Comparison of ENCODE assay signal across 1 cellular context in the genomic region with DNA sequence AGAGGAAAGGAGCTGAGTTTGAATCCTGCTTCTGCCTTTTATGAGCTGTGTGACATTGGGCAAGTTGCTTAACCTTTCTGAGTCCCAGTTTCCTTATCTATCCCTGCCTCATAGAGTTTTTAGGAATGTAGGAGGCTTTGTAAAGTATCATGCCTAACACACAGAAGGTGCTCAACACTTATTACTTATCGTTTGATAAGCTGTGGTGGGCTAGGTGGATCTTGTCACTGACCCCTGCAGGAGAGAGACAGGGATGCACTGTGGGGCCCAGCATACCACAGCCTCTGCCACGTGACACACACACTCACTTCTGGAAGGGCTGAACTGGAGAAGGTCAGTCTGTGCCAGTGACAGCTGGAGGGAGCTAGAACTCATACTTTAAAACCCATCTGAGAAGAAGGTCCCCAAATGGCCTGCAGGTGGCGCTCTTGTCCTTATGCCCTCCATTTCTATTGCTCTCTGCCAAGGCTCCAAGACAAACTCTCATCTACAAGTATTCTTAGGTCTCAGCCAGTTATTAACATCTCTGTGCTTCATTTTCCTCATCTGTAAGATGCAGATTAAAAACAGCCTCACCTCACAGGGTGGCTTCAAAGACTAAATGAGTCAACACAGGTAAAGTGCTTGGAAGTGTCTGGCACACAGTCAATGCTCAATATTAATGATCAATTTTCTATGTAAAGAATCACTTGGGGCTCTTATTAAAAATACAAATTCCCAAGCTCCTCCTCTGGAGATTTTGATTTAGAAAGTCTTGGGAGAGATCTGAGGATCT.
TF ChIP-seq lines count a peak whose summit lies in the region.

No MANE protein-coding gene starts in this region.

TF ChIP-seq in K562, 482 proteins besides CTCF, POLR2A, EP300 and RAD21 (continued from another document):
- TF ChIP-seq, protein P1, sequence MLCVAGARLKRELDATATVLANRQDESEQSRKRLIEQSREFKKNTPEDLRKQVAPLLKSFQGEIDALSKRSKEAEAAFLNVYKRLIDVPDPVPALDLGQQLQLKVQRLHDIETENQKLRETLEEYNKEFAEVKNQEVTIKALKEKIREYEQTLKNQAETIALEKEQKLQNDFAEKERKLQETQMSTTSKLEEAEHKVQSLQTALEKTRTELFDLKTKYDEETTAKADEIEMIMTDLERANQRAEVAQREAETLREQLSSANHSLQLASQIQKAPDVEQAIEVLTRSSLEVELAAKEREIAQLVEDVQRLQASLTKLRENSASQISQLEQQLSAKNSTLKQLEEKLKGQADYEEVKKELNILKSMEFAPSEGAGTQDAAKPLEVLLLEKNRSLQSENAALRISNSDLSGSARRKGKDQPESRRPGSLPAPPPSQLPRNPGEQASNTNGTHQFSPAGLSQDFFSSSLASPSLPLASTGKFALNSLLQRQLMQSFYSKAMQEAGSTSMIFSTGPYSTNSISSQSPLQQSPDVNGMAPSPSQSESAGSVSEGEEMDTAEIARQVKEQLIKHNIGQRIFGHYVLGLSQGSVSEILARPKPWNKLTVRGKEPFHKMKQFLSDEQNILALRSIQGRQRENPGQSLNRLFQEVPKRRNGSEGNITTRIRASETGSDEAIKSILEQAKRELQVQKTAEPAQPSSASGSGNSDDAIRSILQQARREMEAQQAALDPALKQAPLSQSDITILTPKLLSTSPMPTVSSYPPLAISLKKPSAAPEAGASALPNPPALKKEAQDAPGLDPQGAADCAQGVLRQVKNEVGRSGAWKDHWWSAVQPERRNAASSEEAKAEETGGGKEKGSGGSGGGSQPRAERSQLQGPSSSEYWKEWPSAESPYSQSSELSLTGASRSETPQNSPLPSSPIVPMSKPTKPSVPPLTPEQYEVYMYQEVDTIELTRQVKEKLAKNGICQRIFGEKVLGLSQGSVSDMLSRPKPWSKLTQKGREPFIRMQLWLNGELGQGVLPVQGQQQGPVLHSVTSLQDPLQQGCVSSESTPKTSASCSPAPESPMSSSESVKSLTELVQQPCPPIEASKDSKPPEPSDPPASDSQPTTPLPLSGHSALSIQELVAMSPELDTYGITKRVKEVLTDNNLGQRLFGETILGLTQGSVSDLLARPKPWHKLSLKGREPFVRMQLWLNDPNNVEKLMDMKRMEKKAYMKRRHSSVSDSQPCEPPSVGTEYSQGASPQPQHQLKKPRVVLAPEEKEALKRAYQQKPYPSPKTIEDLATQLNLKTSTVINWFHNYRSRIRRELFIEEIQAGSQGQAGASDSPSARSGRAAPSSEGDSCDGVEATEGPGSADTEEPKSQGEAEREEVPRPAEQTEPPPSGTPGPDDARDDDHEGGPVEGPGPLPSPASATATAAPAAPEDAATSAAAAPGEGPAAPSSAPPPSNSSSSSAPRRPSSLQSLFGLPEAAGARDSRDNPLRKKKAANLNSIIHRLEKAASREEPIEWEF (CRISPR knock-in tag; IDR thresholded peaks at IDR 0.05): no peak
- TF ChIP-seq, protein P2, sequence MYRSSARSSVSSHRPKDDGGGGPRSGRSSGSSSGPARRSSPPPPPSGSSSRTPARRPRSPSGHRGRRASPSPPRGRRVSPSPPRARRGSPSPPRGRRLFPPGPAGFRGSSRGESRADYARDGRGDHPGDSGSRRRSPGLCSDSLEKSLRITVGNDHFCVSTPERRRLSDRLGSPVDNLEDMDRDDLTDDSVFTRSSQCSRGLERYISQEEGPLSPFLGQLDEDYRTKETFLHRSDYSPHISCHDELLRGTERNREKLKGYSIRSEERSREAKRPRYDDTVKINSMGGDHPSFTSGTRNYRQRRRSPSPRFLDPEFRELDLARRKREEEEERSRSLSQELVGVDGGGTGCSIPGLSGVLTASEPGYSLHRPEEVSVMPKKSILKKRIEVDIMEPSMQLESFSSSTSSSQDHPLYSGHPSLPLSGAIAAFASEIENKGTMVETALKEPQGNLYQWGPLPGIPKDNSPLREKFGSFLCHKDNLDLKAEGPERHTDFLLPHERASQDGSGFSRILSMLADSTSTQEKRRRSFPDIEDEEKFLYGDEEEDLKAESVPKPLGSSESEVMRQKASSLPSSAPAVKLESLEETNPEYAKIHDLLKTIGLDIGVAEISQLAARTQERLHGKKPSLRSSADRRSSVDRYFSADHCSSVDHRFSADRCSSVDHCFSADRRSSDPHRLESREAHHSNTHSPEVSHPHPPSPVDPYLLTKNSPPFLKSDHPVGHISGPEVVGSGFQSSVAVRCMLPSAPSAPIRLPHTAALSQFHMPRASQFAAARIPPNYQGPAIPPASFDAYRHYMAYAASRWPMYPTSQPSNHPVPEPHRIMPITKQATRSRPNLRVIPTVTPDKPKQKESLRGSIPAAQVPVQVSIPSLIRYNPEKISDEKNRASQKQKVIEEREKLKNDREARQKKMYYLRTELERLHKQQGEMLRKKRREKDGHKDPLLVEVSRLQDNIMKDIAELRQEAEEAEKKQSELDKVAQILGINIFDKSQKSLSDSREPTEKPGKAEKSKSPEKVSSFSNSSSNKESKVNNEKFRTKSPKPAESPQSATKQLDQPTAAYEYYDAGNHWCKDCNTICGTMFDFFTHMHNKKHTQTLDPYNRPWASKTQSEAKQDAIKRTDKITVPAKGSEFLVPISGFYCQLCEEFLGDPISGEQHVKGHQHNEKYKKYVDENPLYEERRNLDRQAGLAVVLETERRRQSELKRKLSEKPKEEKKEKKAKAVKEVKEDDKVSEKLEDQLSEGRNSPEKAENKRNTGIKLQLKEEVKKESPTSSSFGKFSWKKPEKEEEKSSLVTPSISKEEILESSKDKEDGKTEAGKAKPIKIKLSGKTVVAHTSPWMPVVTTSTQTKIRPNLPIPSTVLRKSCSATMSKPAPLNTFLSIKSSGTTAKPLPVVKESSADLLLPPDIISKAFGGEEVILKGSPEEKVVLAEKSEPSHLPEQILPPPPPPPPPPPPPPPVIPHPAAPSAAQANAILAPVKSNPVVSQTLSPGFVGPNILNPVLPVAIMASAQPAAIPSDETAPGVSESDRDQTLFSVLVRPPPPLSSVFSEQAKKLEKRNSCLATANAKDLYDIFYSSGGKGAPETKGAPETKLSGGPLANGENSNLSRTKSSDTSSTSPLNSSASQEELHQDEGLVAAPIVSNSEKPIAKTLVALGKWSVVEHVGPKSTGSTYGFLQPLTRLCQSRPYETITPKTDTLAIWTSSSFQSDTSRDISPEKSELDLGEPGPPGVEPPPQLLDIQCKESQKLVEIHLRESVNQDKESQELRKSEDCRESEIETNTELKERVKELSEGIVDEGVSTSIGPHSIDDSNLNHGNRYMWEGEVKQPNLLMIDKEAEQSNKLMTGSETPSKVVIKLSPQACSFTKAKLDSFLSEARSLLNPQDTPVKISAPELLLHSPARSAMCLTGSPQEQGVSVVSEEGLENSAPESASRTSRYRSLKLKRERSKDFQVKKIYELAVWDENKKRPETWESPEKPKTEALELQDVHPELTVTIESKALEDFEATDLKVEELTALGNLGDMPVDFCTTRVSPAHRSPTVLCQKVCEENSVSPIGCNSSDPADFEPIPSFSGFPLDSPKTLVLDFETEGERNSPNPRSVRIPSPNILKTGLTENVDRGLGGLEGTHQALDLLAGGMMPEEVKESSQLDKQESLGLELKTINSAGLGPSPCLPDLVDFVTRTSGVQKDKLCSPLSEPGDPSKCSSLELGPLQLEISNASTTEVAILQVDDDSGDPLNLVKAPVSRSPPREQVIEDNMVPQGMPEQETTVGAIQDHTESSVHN (IDR thresholded peaks at IDR 0.05; ENCODE audit: borderline replicate concordance in 1 of 2, low read depth in 1 of 2): no peak
- TF ChIP-seq SAFB2 (IDR thresholded peaks at IDR 0.05; ENCODE audit: borderline replicate concordance, low read depth, low read length, severe bottlenecking) (no peak), MCM3 (IDR thresholded peaks at IDR 0.05) (no peak), STAT5A (IDR thresholded peaks at IDR 0.05; ENCODE audit: borderline replicate concordance, low read length) (no peak), CTBP1 (IDR thresholded peaks at IDR 0.05; ENCODE audit: borderline replicate concordance) (peak; percentile 19; the same call in 1 of the 2 replicates), ESRRA (IDR thresholded peaks at IDR 0.05; ENCODE audit: borderline replicate concordance, low read depth) (peak; percentile 70; the same call in 1 of the 2 replicates), SNRNP70 (optimal IDR thresholded peaks at IDR 0.05; ENCODE audit: low read depth, low read length) (no peak)
- TF ChIP-seq, protein P3, sequence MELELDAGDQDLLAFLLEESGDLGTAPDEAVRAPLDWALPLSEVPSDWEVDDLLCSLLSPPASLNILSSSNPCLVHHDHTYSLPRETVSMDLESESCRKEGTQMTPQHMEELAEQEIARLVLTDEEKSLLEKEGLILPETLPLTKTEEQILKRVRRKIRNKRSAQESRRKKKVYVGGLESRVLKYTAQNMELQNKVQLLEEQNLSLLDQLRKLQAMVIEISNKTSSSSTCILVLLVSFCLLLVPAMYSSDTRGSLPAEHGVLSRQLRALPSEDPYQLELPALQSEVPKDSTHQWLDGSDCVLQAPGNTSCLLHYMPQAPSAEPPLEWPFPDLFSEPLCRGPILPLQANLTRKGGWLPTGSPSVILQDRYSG (tag; conservative IDR thresholded peaks at IDR 0.05; ENCODE audit: low read depth): no peak
- TF ChIP-seq, protein P4, sequence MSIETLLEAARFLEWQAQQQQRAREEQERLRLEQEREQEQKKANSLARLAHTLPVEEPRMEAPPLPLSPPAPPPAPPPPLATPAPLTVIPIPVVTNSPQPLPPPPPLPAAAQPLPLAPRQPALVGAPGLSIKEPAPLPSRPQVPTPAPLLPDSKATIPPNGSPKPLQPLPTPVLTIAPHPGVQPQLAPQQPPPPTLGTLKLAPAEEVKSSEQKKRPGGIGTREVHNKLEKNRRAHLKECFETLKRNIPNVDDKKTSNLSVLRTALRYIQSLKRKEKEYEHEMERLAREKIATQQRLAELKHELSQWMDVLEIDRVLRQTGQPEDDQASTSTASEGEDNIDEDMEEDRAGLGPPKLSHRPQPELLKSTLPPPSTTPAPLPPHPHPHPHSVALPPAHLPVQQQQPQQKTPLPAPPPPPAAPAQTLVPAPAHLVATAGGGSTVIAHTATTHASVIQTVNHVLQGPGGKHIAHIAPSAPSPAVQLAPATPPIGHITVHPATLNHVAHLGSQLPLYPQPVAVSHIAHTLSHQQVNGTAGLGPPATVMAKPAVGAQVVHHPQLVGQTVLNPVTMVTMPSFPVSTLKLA (conservative IDR thresholded peaks at IDR 0.05): peak; percentile 24 to 47; a peak in 1 of 4 replicates
- TF ChIP-seq, protein P5, sequence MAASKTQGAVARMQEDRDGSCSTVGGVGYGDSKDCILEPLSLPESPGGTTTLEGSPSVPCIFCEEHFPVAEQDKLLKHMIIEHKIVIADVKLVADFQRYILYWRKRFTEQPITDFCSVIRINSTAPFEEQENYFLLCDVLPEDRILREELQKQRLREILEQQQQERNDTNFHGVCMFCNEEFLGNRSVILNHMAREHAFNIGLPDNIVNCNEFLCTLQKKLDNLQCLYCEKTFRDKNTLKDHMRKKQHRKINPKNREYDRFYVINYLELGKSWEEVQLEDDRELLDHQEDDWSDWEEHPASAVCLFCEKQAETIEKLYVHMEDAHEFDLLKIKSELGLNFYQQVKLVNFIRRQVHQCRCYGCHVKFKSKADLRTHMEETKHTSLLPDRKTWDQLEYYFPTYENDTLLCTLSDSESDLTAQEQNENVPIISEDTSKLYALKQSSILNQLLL (CRISPR knock-in tag; IDR thresholded peaks at IDR 0.05; ENCODE audit: borderline replicate concordance): no peak
- TF ChIP-seq, protein P6, sequence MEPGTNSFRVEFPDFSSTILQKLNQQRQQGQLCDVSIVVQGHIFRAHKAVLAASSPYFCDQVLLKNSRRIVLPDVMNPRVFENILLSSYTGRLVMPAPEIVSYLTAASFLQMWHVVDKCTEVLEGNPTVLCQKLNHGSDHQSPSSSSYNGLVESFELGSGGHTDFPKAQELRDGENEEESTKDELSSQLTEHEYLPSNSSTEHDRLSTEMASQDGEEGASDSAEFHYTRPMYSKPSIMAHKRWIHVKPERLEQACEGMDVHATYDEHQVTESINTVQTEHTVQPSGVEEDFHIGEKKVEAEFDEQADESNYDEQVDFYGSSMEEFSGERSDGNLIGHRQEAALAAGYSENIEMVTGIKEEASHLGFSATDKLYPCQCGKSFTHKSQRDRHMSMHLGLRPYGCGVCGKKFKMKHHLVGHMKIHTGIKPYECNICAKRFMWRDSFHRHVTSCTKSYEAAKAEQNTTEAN (CRISPR knock-in tag; IDR thresholded peaks at IDR 0.05): no peak
- TF ChIP-seq, protein P7, sequence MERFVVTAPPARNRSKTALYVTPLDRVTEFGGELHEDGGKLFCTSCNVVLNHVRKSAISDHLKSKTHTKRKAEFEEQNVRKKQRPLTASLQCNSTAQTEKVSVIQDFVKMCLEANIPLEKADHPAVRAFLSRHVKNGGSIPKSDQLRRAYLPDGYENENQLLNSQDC (CRISPR knock-in tag; IDR thresholded peaks at IDR 0.05): no peak
